In the genomic region with DNA sequence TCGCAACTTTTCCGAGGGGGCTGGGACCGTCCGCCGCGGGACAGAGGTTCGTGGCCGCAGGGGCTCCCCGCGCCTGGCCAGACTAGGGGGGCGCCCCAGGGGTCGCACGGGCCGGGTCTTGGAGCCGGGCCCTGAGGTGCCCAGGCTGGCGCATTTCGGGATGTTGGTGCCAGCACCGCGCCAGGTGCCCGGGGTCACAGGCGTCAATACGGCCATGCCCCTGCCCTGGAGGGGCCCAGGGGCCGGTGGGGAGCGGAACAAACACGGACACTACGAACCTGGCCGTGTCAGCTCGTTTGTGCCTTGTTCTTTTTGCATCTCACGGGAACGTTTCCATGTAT, we compare ENCODE assay signal across 8 cellular contexts. TPM values are rescaled to one million over a fixed set of nuclear protein-coding genes. Genes with fewer than 3 reads are reported as not detected.
DNase-seq lines count a peak whose midpoint lies in the region; ATAC-seq and TF ChIP-seq lines count a peak whose summit lies in the region.

No MANE protein-coding gene starts in this region.

- intact Hi-C loops in lower lobe of right lung (cut with DNase I) (no loop called here), upper lobe of right lung (cut with DNase I) (no loop called here)

- in situ Hi-C loops in astrocyte of the spinal cord (cut with HindIII; ENCODE audit: low sequenced_read_pairs) = no loop called here

- peaks cover 8% of the 10 kb centered on the region for H3K27me3 ChIP-seq in lower lobe of right lung (ENCODE audit: low read depth)
- H3K27me3 ChIP-seq in upper lobe of right lung = no peaks in the 10 kb centered on the region

- H3K4me3 Mint-ChIP-seq in activated naive CD4-positive, alpha-beta T cell treated with anti-CD3 and anti-CD28 coated beads, Interleukin-2, amount 10 ng/mL, durations not matched to agents 7 days and 5 days = peak overlapping the region; percentile 92

- peaks cover 43% of the 10 kb centered on the region for H3K27me3 Mint-ChIP-seq in activated naive CD4-positive, alpha-beta T cell treated with anti-CD3 and anti-CD28 coated beads, Interleukin-2, amount 10 ng/mL, durations not matched to agents 7 days and 5 days

- CTCF ChIA-PET in activated naive CD4-positive, alpha-beta T cell treated with anti-CD3 and anti-CD28 coated beads, Interleukin-2, amount 10 ng/mL, durations not matched to agents 7 days and 5 days (lab: Charles Lee) = no interaction called here

- H3K4me3 ChIP-seq in astrocyte of the spinal cord (ENCODE audit: low read depth, low read length) = peak overlapping the region; percentile 41
- H3K4me3 ChIP-seq in lower lobe of right lung = peak overlapping the region; percentile 73
- peak overlapping the region; percentile 67 for H3K4me3 ChIP-seq in upper lobe of right lung

- H3K9me3 ChIP-seq in lower lobe of right lung (no peaks in the 10 kb centered on the region), upper lobe of right lung (no peaks in the 10 kb centered on the region)

- DNase-seq in activated naive CD4-positive, alpha-beta T cell treated with anti-CD3 and anti-CD28 coated beads, Interleukin-2, amount 10 ng/mL, durations not matched to agents 7 days and 5 days = no peak
- no peak for DNase-seq in activated naive CD4-positive, alpha-beta T cell treated with Interleukin-2 at 50 U/mL for 16 hours
- no peak for DNase-seq in astrocyte of the spinal cord (ENCODE audit: low read depth, low spot score)
- DNase-seq in lower lobe of right lung = peak; percentile 48
- DNase-seq in upper lobe of right lung = no peak
- DNase-seq in activated CD4-positive, CD25-positive, alpha-beta regulatory T cell (lab: John Stamatoyannopoulos, UW) = no peak
- DNase-seq in activated CD4-positive, alpha-beta T cell treated with anti-CD3 and anti-CD28 coated beads for 1 hour = no peak
- DNase-seq in anterior cingulate cortex (lab: John Stamatoyannopoulos, UW) = no peak

- H3K4me1 Mint-ChIP-seq in activated naive CD4-positive, alpha-beta T cell treated with anti-CD3 and anti-CD28 coated beads, Interleukin-2, amount 10 ng/mL, durations not matched to agents 7 days and 5 days = peaks cover 36% of the 10 kb centered on the region

- H3K4me1 ChIP-seq in lower lobe of right lung = peaks cover 34% of the 10 kb centered on the region
- H3K4me1 ChIP-seq in upper lobe of right lung = peaks cover 10% of the 10 kb centered on the region

- H3K27ac ChIP-seq in lower lobe of right lung (peak overlapping the region; percentile 92), upper lobe of right lung (peak overlapping the region; percentile 87)

- H3K36me3 ChIP-seq in lower lobe of right lung (no peaks in the 10 kb centered on the region), upper lobe of right lung (no peaks in the 10 kb centered on the region)

- H3K9me3 Mint-ChIP-seq in activated naive CD4-positive, alpha-beta T cell treated with anti-CD3 and anti-CD28 coated beads, Interleukin-2, amount 10 ng/mL, durations not matched to agents 7 days and 5 days = no peaks in the 10 kb centered on the region

- peak overlapping the region; percentile 90 for H3K27ac Mint-ChIP-seq in activated naive CD4-positive, alpha-beta T cell treated with anti-CD3 and anti-CD28 coated beads, Interleukin-2, amount 10 ng/mL, durations not matched to agents 7 days and 5 days

- peak in 1 of 2 donors; percentile 28 for ATAC-seq in lower lobe of right lung
- ATAC-seq in upper lobe of right lung = no peak

- peaks cover 23% of the 10 kb centered on the region for H3K36me3 Mint-ChIP-seq in activated naive CD4-positive, alpha-beta T cell treated with anti-CD3 and anti-CD28 coated beads, Interleukin-2, amount 10 ng/mL, durations not matched to agents 7 days and 5 days

- no peak for TF ChIP-seq CTCF in astrocyte of the spinal cord (IDR thresholded peaks at IDR 0.05; ENCODE audit: low read depth, low read length)
- no peak for TF ChIP-seq CTCF in lower lobe of right lung (IDR thresholded peaks at IDR 0.05)
- no peak for TF ChIP-seq CTCF in upper lobe of right lung (IDR thresholded peaks at IDR 0.05)

RNA-seq across cellular contexts. Expression of a gene that starts 0.4 kb away (rescaled TPM):
- 31.2 TPM for total RNA-seq in lower lobe of right lung
- 25.4 TPM for total RNA-seq in upper lobe of right lung

RNA-seq across cellular contexts. Expression of a gene that starts 40.8 kb away (rescaled TPM):
- total RNA-seq in lower lobe of right lung (43.0 TPM), upper lobe of right lung (44.6 TPM)
